ENCODE assay signal across 22 cellular contexts in the genomic region with DNA sequence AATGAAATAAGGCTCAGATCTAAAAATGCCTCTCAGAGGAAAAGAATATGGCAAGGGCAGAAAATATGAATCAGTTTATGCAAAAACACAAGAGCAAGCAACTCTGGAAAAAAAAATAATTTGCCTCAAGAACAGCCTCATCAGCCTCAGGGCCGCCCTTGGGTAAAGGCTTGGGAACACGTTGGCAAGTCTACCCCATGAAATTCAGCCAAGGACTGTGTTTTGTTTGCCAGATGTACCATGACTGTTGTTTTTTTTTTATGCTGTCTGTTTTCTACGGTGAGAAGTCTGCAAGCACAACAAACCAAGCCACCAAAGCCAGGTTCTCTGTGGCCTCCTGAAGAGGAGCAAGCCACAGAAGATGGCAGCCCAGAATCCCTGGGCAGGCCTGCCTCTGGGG. TPM values are rescaled to one million over a fixed set of nuclear protein-coding genes. Genes with fewer than 3 reads are reported as not detected.
DNase-seq lines count a peak whose midpoint lies in the region; ATAC-seq, FAIRE-seq and TF ChIP-seq lines count a peak whose summit lies in the region.
"Had no signal": no experiment of that assay in that cellular context is flagged by ENCODE, and none has a peak within 500 bp of the region (broad histone marks: within the 10 kb centered on the region; RNA-seq: fewer than 3 reads in every experiment).

No MANE protein-coding gene starts in this region.

- no peaks in the 10 kb centered on the region for H3K36me3 ChIP-seq in H1 (ENCODE audit: control insufficient read depth in 2 of 4, insufficient read depth in 4 of 4, low read length in 3 of 4)
- no peaks in the 10 kb centered on the region for H3K36me3 ChIP-seq in mammary epithelial cell (ENCODE audit: insufficient read depth, low read length)
- no peaks in the 10 kb centered on the region for H3K36me3 ChIP-seq in aorta (ENCODE audit: control insufficient read depth in 1 of 2, insufficient read depth in 2 of 2, low read length in 1 of 2)
- H3K36me3 ChIP-seq: BLaER1 treated with 17β-estradiol and CSF1 and Interleukin-3, amounts not matched to agents 10 nM and 100 nM; HAP-1 had no signal

- H3K56ac ChIP-seq in H1 (replicated peaks; ENCODE audit: insufficient read length, low read depth, low read length), result no peak overlapping the region

- H4K91ac ChIP-seq in H1 (replicated peaks; ENCODE audit: insufficient read length, low read length), result no peak overlapping the region

- POLR2A ChIA-PET in H1 (lab: Charles Lee; ENCODE audit: partially characterized antibody), result no interaction called here

- intact Hi-C loops in mammary epithelial cell (cut with micrococcal nuclease), result no loop called here
- intact Hi-C loops in aorta (cut with DNase I), result no loop called here

- 58% methylated on average over 3 of the region's 3 CpGs; no CpG with 5 or more reads in 1 of the 2 experiments for WGBS in H1 (ENCODE audit: extremely low coverage in 1 of 2, insufficient coverage in 1 of 2, insufficient read length in 1 of 2, insufficient replicate concordance in 2 of 2, low coverage in 1 of 2, low lambda C conversion rate in 2 of 2, missing lambda C conversion rate in 1 of 2), 2 experiments
- 74% methylated on average over 3 of the region's 3 CpGs for WGBS in mammary epithelial cell (ENCODE audit: low coverage, missing lambda C conversion rate)
- WGBS in aorta, 2 donors, result 26 to 38% methylated on average over 3 of the region's 3 CpGs

- no peak overlapping the region for H3K4ac ChIP-seq in H1 (replicated peaks; ENCODE audit: insufficient read length, low read depth, low read length)

- DNase-seq in AG10803 (ENCODE audit: low read depth), result peak; percentile 8
- DNase-seq in LNCaP clone FGC (ENCODE audit: low read depth), result peak; percentile 33
- no peak for DNase-seq in H1 (ENCODE audit: low read depth in 1 of 2, low spot score in 2 of 2)
- no peak for DNase-seq in nephron progenitor cell
- DNase-seq in mammary epithelial cell, result no peak
- DNase-seq in NCI-H1048 (lab: John Stamatoyannopoulos, UW), result no peak
- no peak for DNase-seq in activated CD8-positive, alpha-beta memory T cell treated with anti-CD3 and anti-CD28 coated beads, Interleukin-2, amount 50 U/mL, for 48 hours
- no peak for DNase-seq in aorta
- DNase-seq: 8988T; CD4-positive, CD25-positive, alpha-beta regulatory T cell; CD8-positive, alpha-beta memory T cell; COR-L47; DMS 273 treated with DMSO at 0.1 percent for 48 hours; DMS53; DND-41; EL had no signal

- ATAC-seq in aorta (ENCODE audit: low FRiP score), result no peak

- in situ Hi-C loops in mammary epithelial cell (cut with MboI; ENCODE audit: low sequenced_read_pairs in 2 of 2), result no loop called here

- H2BK5ac ChIP-seq in H1 (ENCODE audit: low read depth, low read length), result no peak overlapping the region

- H3K27ac Mint-ChIP-seq in nephron progenitor cell, result no peak overlapping the region
- H3K27ac Mint-ChIP-seq: B cell; CD4-positive, CD25-positive, alpha-beta regulatory T cell; CD8-positive, alpha-beta memory T cell had no signal

- no peaks in the 10 kb centered on the region for H3K27me3 Mint-ChIP-seq in nephron progenitor cell (ENCODE audit: low read depth, poor library complexity)

- H3K23ac ChIP-seq in H1 (ENCODE audit: insufficient read length), result no peak overlapping the region

- no peak for TF ChIP-seq POLR2A in H1 (IDR thresholded peaks at IDR 0.05; ENCODE audit: control extremely low read depth in 1 of 2, low read depth in 2 of 2, low read length in 2 of 2)

- H3K79me2 ChIP-seq in H1 (ENCODE audit: control insufficient read depth in 1 of 2, insufficient read depth in 2 of 2, low read length in 2 of 2), result no peaks in the 10 kb centered on the region
- H3K79me2 ChIP-seq in mammary epithelial cell (ENCODE audit: insufficient read depth, low read length), result no peaks in the 10 kb centered on the region

- no TSS peak for BruUV-seq in mammary epithelial cell (replicated peaks; lab: Mats Ljungman, UMichigan)

- H3K27ac ChIP-seq in H1 (ENCODE audit: low read depth, low read length), result no peak overlapping the region
- H3K27ac ChIP-seq in mammary epithelial cell (ENCODE audit: insufficient read depth, low read depth, low read length), result no peak overlapping the region
- H3K27ac ChIP-seq in aorta (ENCODE audit: low read depth in 1 of 2, low read length in 2 of 2), result no peak overlapping the region
- H3K27ac ChIP-seq: BLaER1 treated with 17β-estradiol and CSF1 and Interleukin-3, amounts not matched to agents 10 nM and 100 nM had no signal

- CTCF ChIA-PET in H1 (lab: Charles Lee; ENCODE audit: partially characterized antibody) (no interaction called here), mammary epithelial cell (lab: Charles Lee; ENCODE audit: low non-redundant PET) (no interaction called here)

- dilution Hi-C loops in mammary epithelial cell (cut with HindIII; ENCODE audit: low sequenced_read_pairs), result no loop called here

- H4K5ac ChIP-seq in H1 (ENCODE audit: insufficient read length, low read depth, low read length), result no peak overlapping the region

- no peak overlapping the region for H3K18ac ChIP-seq in H1 (ENCODE audit: extremely low read depth, low read length)

- H4K8ac ChIP-seq in H1 (ENCODE audit: extremely low read depth, insufficient read depth, low read length), result peak overlapping the region; percentile 88; the same call in 1 of the 2 replicates

- peaks cover 27% of the 10 kb centered on the region for H3K4me1 Mint-ChIP-seq in nephron progenitor cell
- H3K4me1 Mint-ChIP-seq: B cell; CD4-positive, CD25-positive, alpha-beta regulatory T cell; CD8-positive, alpha-beta memory T cell had no signal

- no peak for FAIRE-seq in H1 (lab: Jason Lieb, UNC)
- FAIRE-seq: GM12891 had no signal

- H3K9ac ChIP-seq in H1 (replicated peaks in 1 of 4; ENCODE audit: extremely low read depth in 1 of 4, low read depth in 3 of 4, low read length in 3 of 4), result no peak overlapping the region
- H3K9ac ChIP-seq in mammary epithelial cell (ENCODE audit: insufficient read depth, low read length), result no peak overlapping the region
- H3K9ac ChIP-seq: BLaER1 treated with 17β-estradiol and CSF1 and Interleukin-3, amounts not matched to agents 10 nM and 100 nM had no signal

- H3K4me2 ChIP-seq in H1 (ENCODE audit: insufficient read depth in 1 of 2, low read depth in 2 of 2, low read length in 2 of 2) (no peak overlapping the region), mammary epithelial cell (ENCODE audit: insufficient read depth, low read depth, low read length) (no peak overlapping the region)
- H3K4me2 ChIP-seq: BLaER1 treated with 17β-estradiol and CSF1 and Interleukin-3, amounts not matched to agents 10 nM and 100 nM had no signal

- no peak overlapping the region for H2BK20ac ChIP-seq in H1 (ENCODE audit: low read length)

- H3K27me3 ChIP-seq in H1 (replicated peaks in 1 of 4; ENCODE audit: control insufficient read depth in 3 of 4, extremely low read depth in 1 of 4, insufficient read depth in 3 of 4, low read length in 3 of 4), result peaks cover 0 to 1% (median 0%) of the 10 kb centered on the region in 4 experiments; a peak in 1 of 7 replicates
- no peaks in the 10 kb centered on the region for H3K27me3 ChIP-seq in mammary epithelial cell (ENCODE audit: insufficient read depth, low read length)
- H3K27me3 ChIP-seq in aorta (ENCODE audit: control insufficient read depth in 1 of 2, insufficient read depth in 2 of 2, low read length in 1 of 2), result no peaks in the 10 kb centered on the region
- H3K27me3 ChIP-seq: BLaER1 treated with 17β-estradiol and CSF1 and Interleukin-3, amounts not matched to agents 10 nM and 100 nM had no signal

- no peak overlapping the region for H2AK5ac ChIP-seq in H1 (ENCODE audit: low read depth, low read length)

- TF ChIP-seq CTCF in AG10803 (conservative IDR thresholded peaks at IDR 0.05; ENCODE audit: low read length), result no peak
- no peak for TF ChIP-seq CTCF in LNCaP clone FGC (IDR thresholded peaks at IDR 0.05; ENCODE audit: control insufficient read depth, extremely low read depth, insufficient read depth)
- TF ChIP-seq CTCF in H1 (IDR thresholded peaks at IDR 0.05; ENCODE audit: control extremely low read depth in 1 of 3, insufficient read depth in 1 of 3, low read depth in 1 of 3, low read length in 3 of 3), result no peak
- TF ChIP-seq CTCF in nephron progenitor cell (IDR thresholded peaks at IDR 0.05), result no peak
- TF ChIP-seq CTCF in mammary epithelial cell (conservative IDR thresholded peaks at IDR 0.05 in 1 of 2, IDR thresholded peaks at IDR 0.05 in 1 of 2; ENCODE audit: extremely low read depth in 1 of 2, insufficient read depth in 1 of 2, low read depth in 1 of 2, low read length in 2 of 2), result no peak

- H3K9me3 ChIP-seq in H1 (ENCODE audit: insufficient read depth in 2 of 2, low read depth in 1 of 2, low read length in 1 of 2) (no peaks in the 10 kb centered on the region), mammary epithelial cell (replicated peaks; ENCODE audit: insufficient read depth, low read length) (no peaks in the 10 kb centered on the region), aorta (ENCODE audit: control insufficient read depth, low read length) (no peaks in the 10 kb centered on the region)
- H3K9me3 ChIP-seq: HAP-1 had no signal

- H3K9me3 Mint-ChIP-seq in nephron progenitor cell, result peaks cover 9% of the 10 kb centered on the region

- H2AFZ ChIP-seq in H1 (ENCODE audit: low read length), result no peak overlapping the region
- no peak overlapping the region for H2AFZ ChIP-seq in mammary epithelial cell (ENCODE audit: low read depth, low read length)

- no peaks in the 10 kb centered on the region for H3K79me1 ChIP-seq in H1 (ENCODE audit: low read depth, low read length)

- TF ChIP-seq RAD21 in H1 (IDR thresholded peaks at IDR 0.05 in 1 of 2, conservative IDR thresholded peaks at IDR 0.05 in 1 of 2; ENCODE audit: low read depth in 2 of 2, low read length in 2 of 2), result no peak

- H2BK12ac ChIP-seq in H1 (ENCODE audit: low read depth, low read length), result no peak overlapping the region

- no peaks in the 10 kb centered on the region for H3K4me1 ChIP-seq in H1 (replicated peaks in 1 of 4; ENCODE audit: control insufficient read depth in 3 of 4, insufficient read depth in 4 of 4, low read length in 3 of 4)
- no peaks in the 10 kb centered on the region for H3K4me1 ChIP-seq in mammary epithelial cell (ENCODE audit: insufficient read depth, low read length)
- H3K4me1 ChIP-seq in aorta (ENCODE audit: control insufficient read depth in 1 of 2, insufficient read depth in 2 of 2, low read length in 2 of 2), result no peaks in the 10 kb centered on the region
- H3K4me1 ChIP-seq: BLaER1 treated with 17β-estradiol and CSF1 and Interleukin-3, amounts not matched to agents 10 nM and 100 nM; HAP-1 had no signal

- no peaks in the 10 kb centered on the region for H4K20me1 ChIP-seq in H1 (replicated peaks in 1 of 2; ENCODE audit: control insufficient read depth in 1 of 2, insufficient read depth in 2 of 2, low read length in 2 of 2)
- H4K20me1 ChIP-seq in mammary epithelial cell (ENCODE audit: insufficient read depth, low read length), result no peaks in the 10 kb centered on the region
- H4K20me1 ChIP-seq: BLaER1 treated with 17β-estradiol and CSF1 and Interleukin-3, amounts not matched to agents 10 nM and 100 nM had no signal

- H3K36me3 Mint-ChIP-seq in nephron progenitor cell (ENCODE audit: low read depth), result peaks cover 8% of the 10 kb centered on the region
- H3K36me3 Mint-ChIP-seq: CD4-positive, CD25-positive, alpha-beta regulatory T cell had no signal

- no peak overlapping the region for H2BK120ac ChIP-seq in H1 (replicated peaks; ENCODE audit: low read depth, low read length)

- no peak overlapping the region for H2BK15ac ChIP-seq in H1 (ENCODE audit: low read length)

- no peak for TF ChIP-seq EP300 in H1 (IDR thresholded peaks at IDR 0.05; ENCODE audit: borderline replicate concordance in 1 of 2, low read depth in 2 of 2, low read length in 2 of 2)

- H3K4me3 ChIP-seq in AG10803 (ENCODE audit: low read length) (no peak overlapping the region), LNCaP clone FGC (ENCODE audit: low read depth, low read length) (no peak overlapping the region), H1 (ENCODE audit: extremely low read depth in 1 of 4, insufficient read depth in 2 of 4, low read depth in 3 of 4, low read length in 4 of 4) (no peak overlapping the region), mammary epithelial cell (replicated peaks in 1 of 3; ENCODE audit: insufficient read depth in 1 of 3, low read depth in 2 of 3, low read length in 3 of 3) (no peak overlapping the region), aorta (ENCODE audit: low read length in 2 of 2) (no peak overlapping the region)
- H3K4me3 ChIP-seq: BLaER1 treated with 17β-estradiol and CSF1 and Interleukin-3, amounts not matched to agents 10 nM and 100 nM; HAP-1 had no signal

- peak overlapping the region; percentile 28 for H3K4me3 Mint-ChIP-seq in nephron progenitor cell
- H3K4me3 Mint-ChIP-seq: B cell; CD4-positive, CD25-positive, alpha-beta regulatory T cell; CD8-positive, alpha-beta memory T cell had no signal

- H3K14ac ChIP-seq in H1 (ENCODE audit: insufficient read length), result no peak overlapping the region

- no peaks in the 10 kb centered on the region for H3K23me2 ChIP-seq in H1 (ENCODE audit: low read depth, low read length)

RNA-seq across cellular contexts. Expression of gene HHIPL2, which starts 18.0 kb away (rescaled TPM):
- total RNA-seq in H1 (2021; fragmentation: NEBNext Ultra II Directional; extraction: Animal tissue kit (Norgen Biotek cat#: 25700)), result not detected in 2 replicates
- polyA plus RNA-seq in H1 (2011; rRNA removed), result 0.08 TPM in 2 replicates
- polyA plus RNA-seq in H1 (2011; cell fraction: cytosol; rRNA removed), result 0.12 TPM
- 0.67 TPM for polyA plus RNA-seq in H1 (2011; cell fraction: nucleus; rRNA removed)
- polyA plus RNA-seq in H1 (2012, experiment 1 of 2), result 0.17 to 0.31 TPM (median 0.29 TPM) in 3 of 4 replicates, not detected in the other
- not detected for polyA plus RNA-seq in H1 (2012, experiment 2 of 2)
- 0.24 TPM for polyA plus RNA-seq in H1 (2013, experiment 1 of 2)
- polyA plus RNA-seq in H1 (2013, experiment 2 of 2), result 0.06 TPM
- not detected in 2 replicates for polyA minus RNA-seq in H1 (2011; rRNA and poly(A)+ RNA removed)
- polyA minus RNA-seq in H1 (2011; cell fraction: cytosol; rRNA and poly(A)+ RNA removed), result not detected
- polyA minus RNA-seq in H1 (2011; cell fraction: nucleus; rRNA and poly(A)+ RNA removed), result 1.7 TPM
- total RNA-seq in mammary epithelial cell, result not detected
- 0.03 TPM for polyA plus RNA-seq in mammary epithelial cell
- not detected for polyA minus RNA-seq in mammary epithelial cell
- total RNA-seq in aorta, result under 1 TPM in 1 of 2 donors, not detected in 1; 0.33 TPM
- polyA plus RNA-seq in aorta, result under 1 TPM in 1 of 2 donors, not detected in 1; 0.67 TPM
- total RNA-seq: A673; CD4-positive, CD25-positive, alpha-beta regulatory T cell; G401 had no signal
- polyA plus RNA-seq: CD4-positive, CD25-positive, alpha-beta regulatory T cell; CD8-positive, alpha-beta memory T cell had no signal

RNA-seq across cellular contexts. Expression of gene TAF1A, which starts 59.8 kb away (rescaled TPM):
- 15.9 and 16.7 TPM in 2 replicates for total RNA-seq in H1 (2021; fragmentation: NEBNext Ultra II Directional; extraction: Animal tissue kit (Norgen Biotek cat#: 25700))
- 2.1 and 3.3 TPM in 2 replicates for polyA plus RNA-seq in H1 (2011; rRNA removed)
- polyA plus RNA-seq in H1 (2011; cell fraction: cytosol; rRNA removed), result 4.2 TPM
- 2.0 TPM for polyA plus RNA-seq in H1 (2011; cell fraction: nucleus; rRNA removed)
- 7.8 to 16.7 TPM (median 8.9 TPM) in 4 replicates for polyA plus RNA-seq in H1 (2012, experiment 1 of 2)
- polyA plus RNA-seq in H1 (2012, experiment 2 of 2), result 1.5 TPM
- polyA plus RNA-seq in H1 (2013, experiment 1 of 2), result 6.4 TPM
- 6.5 TPM for polyA plus RNA-seq in H1 (2013, experiment 2 of 2)
- 3.1 and 3.5 TPM in 2 replicates for polyA minus RNA-seq in H1 (2011; rRNA and poly(A)+ RNA removed)
- 8.3 TPM for polyA minus RNA-seq in H1 (2011; cell fraction: cytosol; rRNA and poly(A)+ RNA removed)
- 9.8 TPM for polyA minus RNA-seq in H1 (2011; cell fraction: nucleus; rRNA and poly(A)+ RNA removed)
- total RNA-seq in mammary epithelial cell, result 10 to 100 TPM in 1 of 2 donors, 1 to 10 TPM in 1; 8.0 to 10.2 TPM
- polyA plus RNA-seq in mammary epithelial cell, result 4.5 TPM
- polyA minus RNA-seq in mammary epithelial cell, result not detected
- 10 to 100 TPM in 1 of 2 donors, 1 to 10 TPM in 1; 5.6 to 12.5 TPM for total RNA-seq in aorta
- 1 to 10 TPM; 3.1 to 7.1 TPM for polyA plus RNA-seq in aorta

Comparison
In these comparisons a context has a peak if more than half of its experiments do, and no peak if none do; other contexts are left out.
1. DNase-seq: peak in AG10803 (single experiment) and LNCaP clone FGC (single experiment); none in H1 (0 of 2), nephron progenitor cell (single experiment), mammary epithelial cell (single experiment), NCI-H1048 (single experiment), activated CD8-positive, alpha-beta memory T cell treated with anti-CD3 and anti-CD28 coated beads, Interleukin-2, amount 50 U/mL, for 48 hours (single experiment) and aorta (0 of 2).